In the genomic region with DNA sequence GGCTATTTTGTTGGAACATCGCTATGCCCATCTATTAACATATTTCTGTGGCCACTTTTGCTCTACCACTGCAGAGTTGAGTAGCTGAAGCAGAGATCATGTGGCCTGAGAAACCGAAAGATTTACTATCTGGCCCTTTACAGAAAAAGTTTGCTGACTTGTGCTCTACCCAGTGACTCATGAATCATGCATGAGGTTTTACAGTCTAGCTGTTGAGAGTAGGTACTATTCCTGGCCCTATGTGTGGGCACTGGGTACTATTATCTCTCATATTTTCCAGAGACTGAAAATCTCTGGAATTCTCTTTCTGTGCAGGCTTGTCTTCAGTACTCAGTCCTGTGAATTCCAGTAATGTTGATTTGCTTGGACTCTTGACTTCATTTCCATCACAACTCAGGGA, we compare ENCODE assay signal across 8 cellular contexts.
A peak's percentile ranks its signal among the peaks of the same experiment; 100 is the strongest.
DNase-seq lines count a peak whose midpoint lies in the region; ATAC-seq, FAIRE-seq and TF ChIP-seq lines count a peak whose summit lies in the region.
"Not testable (repeated sequence)": the region's sequence is repeated elsewhere in the genome, so short reads cannot be mapped to it uniquely, and the experiment has no call there.

No MANE protein-coding gene starts in this region.

- not testable (repeated sequence) for H3K9me2 ChIP-seq in MM.1S (replicated peaks; ENCODE audit: insufficient read depth, low read length)

- not testable (repeated sequence) for H3K9ac ChIP-seq in MM.1S (ENCODE audit: low read length)

- TF ChIP-seq CTCF in MM.1S (IDR thresholded peaks at IDR 0.05; ENCODE audit: low read length); WTC11 (IDR thresholded peaks at IDR 0.05); choroid plexus epithelial cell (conservative IDR thresholded peaks at IDR 0.05; ENCODE audit: low read depth, low read length); foreskin keratinocyte (conservative IDR thresholded peaks at IDR 0.05); left lung (IDR thresholded peaks at IDR 0.05): not testable (repeated sequence)

- POLR2A ChIA-PET in WTC11 (lab: Charles Lee): not testable (repeated sequence)

- H3K27ac Mint-ChIP-seq in WTC11: not testable (repeated sequence)

- H3K9me3 Mint-ChIP-seq in WTC11: not testable (repeated sequence)

- not testable (repeated sequence) for H3K4me1 Mint-ChIP-seq in WTC11

- H3K4me2 ChIP-seq in MM.1S (ENCODE audit: low read depth, low read length): not testable (repeated sequence)

- not testable (repeated sequence) for H3K9me3 ChIP-seq in MM.1S (replicated peaks; ENCODE audit: insufficient read depth, low read length); left lung

- H3K27me3 Mint-ChIP-seq in WTC11 (ENCODE audit: low read depth): not testable (repeated sequence)

- H3K4me1 ChIP-seq in MM.1S (ENCODE audit: low read length); foreskin keratinocyte; left lung: not testable (repeated sequence)

- intact Hi-C loops in left lung (cut with DNase I): not testable (repeated sequence)

- H3K36me3 Mint-ChIP-seq in WTC11: not testable (repeated sequence)

- H3K4me3 Mint-ChIP-seq in WTC11: not testable (repeated sequence)

- CTCF ChIA-PET in WTC11 (lab: Charles Lee): not testable (repeated sequence)

- ATAC-seq in WTC11 (peak; percentile 32), foreskin keratinocyte (peak; percentile 100), left lung (peak; percentile 44)

- H2AFZ ChIP-seq in MM.1S (ENCODE audit: low read length): not testable (repeated sequence)

- not testable (repeated sequence) for H3K27me3 ChIP-seq in MM.1S (replicated peaks; ENCODE audit: insufficient read depth, low read length); foreskin keratinocyte; left lung

- not testable (repeated sequence) for H4K20me1 ChIP-seq in MM.1S (ENCODE audit: insufficient read depth, low read length)

- not testable (repeated sequence) for H3F3A ChIP-seq in MM.1S (ENCODE audit: insufficient read depth, low read length)

- peak; percentile 50 for FAIRE-seq in urothelium cell line (lab: Jason Lieb, UNC)

- H3K4me3 ChIP-seq in MM.1S (ENCODE audit: low read length); choroid plexus epithelial cell (ENCODE audit: low read depth, low read length); left lung: not testable (repeated sequence)

- H3K27ac ChIP-seq in MM.1S (ENCODE audit: low read length); foreskin keratinocyte; left lung: not testable (repeated sequence)

- H3K79me2 ChIP-seq in MM.1S (ENCODE audit: low read length): not testable (repeated sequence)

- DNase-seq in AG20443 (ENCODE audit: low spot score) (peak; percentile 13), H4 (ENCODE audit: low spot score) (peak; percentile 21), MM.1S (peak; percentile 34), choroid plexus epithelial cell (ENCODE audit: low read depth) (peak; percentile 23), foreskin keratinocyte (peak; percentile 14 to 47), urothelium cell line (ENCODE audit: low spot score) (peak; percentile 4)
- not testable (repeated sequence) for DNase-seq in WTC11 (ENCODE audit: low spot score); left lung

- not testable (repeated sequence) for H3K36me3 ChIP-seq in MM.1S (replicated peaks; ENCODE audit: insufficient read depth, low read length); left lung

Comparison
In these comparisons a context has a peak if more than half of its experiments do, and no peak if none do; other contexts are left out.
1. ATAC-seq: peak in every context shown above with its lines; median percentile 100 in foreskin keratinocyte; 44 in left lung; 32 in WTC11.